ENCODE assay signal across 28 cellular contexts in the genomic region with DNA sequence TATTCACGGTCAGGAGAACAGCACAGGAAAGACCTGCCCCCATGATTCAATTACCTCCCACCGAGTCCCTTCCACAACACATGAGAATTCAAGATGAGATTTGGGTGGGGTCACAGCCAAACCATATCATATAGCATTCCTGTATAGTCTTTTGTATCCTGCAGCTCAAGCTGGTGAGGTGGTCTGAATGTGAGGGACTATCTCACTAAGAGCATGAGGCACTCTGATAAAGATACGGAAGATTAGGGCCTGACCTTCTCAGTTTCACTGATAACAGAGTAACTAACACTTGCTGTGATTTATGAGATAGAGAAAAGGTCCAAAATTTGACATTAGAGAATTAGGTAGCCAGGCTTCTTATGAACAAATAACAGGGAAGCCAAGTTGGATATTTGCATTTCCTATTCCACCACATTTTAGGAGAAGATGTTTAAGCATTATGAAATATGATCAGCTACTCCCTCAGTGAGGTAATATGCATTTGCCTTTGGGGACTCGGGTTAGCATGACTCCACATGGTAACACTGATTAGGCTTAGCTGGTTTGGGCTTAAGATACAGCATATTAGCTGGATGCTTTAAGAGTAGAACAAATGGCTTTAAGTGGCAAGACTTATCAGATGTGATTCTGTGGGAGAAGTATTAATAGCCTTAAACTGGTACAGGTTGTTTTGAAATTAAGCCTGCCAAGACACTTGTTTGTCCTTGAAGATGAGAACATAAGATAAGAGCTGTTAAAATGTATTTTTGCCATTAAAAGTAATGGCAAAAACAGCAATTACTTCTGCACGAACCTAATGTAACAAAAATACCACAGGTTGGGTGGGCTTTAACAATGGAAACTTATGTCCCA.
"Had no signal": no experiment of that assay in that cellular context is flagged by ENCODE, and none has a peak within 500 bp of the region (broad histone marks: within the 10 kb centered on the region; RNA-seq: fewer than 3 reads in every experiment).

No MANE protein-coding gene starts in this region.

- H3K4me3 ChIP-seq: esophagus muscularis mucosa, gastrocnemius medialis, hepatocyte, sigmoid colon, thyroid gland, upper lobe of left lung, vagina had no signal

- H3K4me2 ChIP-seq: hepatocyte had no signal

- H3K79me2 ChIP-seq: hepatocyte had no signal

- H3K27me3 ChIP-seq: esophagus muscularis mucosa, gastrocnemius medialis, hepatocyte, neutrophil, sigmoid colon, thyroid gland, upper lobe of left lung, vagina had no signal

- ATAC-seq: activated CD8-positive, alpha-beta memory T cell treated with anti-CD3 and anti-CD28 coated beads, Interleukin-2, amount 10 ng/mL, durations not matched to agents 7 days and 5 days; activated CD8-positive, alpha-beta T cell treated with anti-CD3 and anti-CD28 coated beads, Interleukin-2, amount 10 ng/mL, durations not matched to agents 7 days and 5 days; activated naive CD4-positive, alpha-beta T cell treated with anti-CD3 and anti-CD28 coated beads, Interleukin-2, amount 50 U/mL, for 72 hours; gastrocnemius medialis; stimulated activated memory B cell treated with anti-CD40 and anti-IgM and Interleukin-4, amounts not matched to agents 10 μg/mL and 1 μg/mL and 100 μg/mL, for 72 hours; stimulated activated naive CD8-positive, alpha-beta T cell treated with anti-CD3 and anti-CD28 coated beads, Interleukin-15, amount 100 ng/mL, for 72 hours; WTC11 had no signal

- H2AFZ ChIP-seq: hepatocyte had no signal

- H3K36me3 ChIP-seq: esophagus muscularis mucosa, gastrocnemius medialis, neutrophil, sigmoid colon, thyroid gland, upper lobe of left lung, vagina had no signal

- H3K9me3 ChIP-seq: esophagus muscularis mucosa, gastrocnemius medialis, neutrophil, thyroid gland, vagina had no signal

- H3K4me1 ChIP-seq: esophagus muscularis mucosa, gastrocnemius medialis, sigmoid colon, thyroid gland, upper lobe of left lung, vagina had no signal

- H3K27ac ChIP-seq: esophagus muscularis mucosa, gastrocnemius medialis, neutrophil, sigmoid colon, thyroid gland, upper lobe of left lung, vagina had no signal

- DNase-seq: activated CD8-positive, alpha-beta memory T cell treated with anti-CD3 and anti-CD28 coated beads, Interleukin-2, amount 10 ng/mL, durations not matched to agents 7 days and 5 days; activated CD8-positive, alpha-beta T cell treated with anti-CD3 and anti-CD28 coated beads, Interleukin-2, amount 10 ng/mL, durations not matched to agents 7 days and 5 days; activated naive CD4-positive, alpha-beta T cell; activated T-cell treated with anti-CD3 and anti-CD28 coated beads, Interleukin-2, amount 50 U/mL, for 48 hours; anterior cingulate cortex; gastrocnemius medialis; islet precursor cell; mammary epithelial cell; naive B cell; nephron progenitor cell; retina; sigmoid colon; stimulated activated CD4-positive, alpha-beta T cell treated with anti-CD3 and anti-CD28 coated beads, Interleukin-4, amount 100 ng/mL, for 4 hours; stimulated activated CD8-positive, alpha-beta memory T cell treated with anti-CD3 and anti-CD28 coated beads, Interleukin-4, amount 100 ng/mL, for 48 hours; stimulated activated naive CD8-positive, alpha-beta T cell treated with anti-CD3 and anti-CD28 coated beads, Interleukin-15, amount 100 ng/mL, for 72 hours; substantia nigra; T-helper 9 cell; thyroid gland; upper lobe of left lung had no signal

- FAIRE-seq: bronchial epithelial cell, small intestine had no signal
